18 cellular contexts compared by ENCODE assay signal in genomic region chrX:56089376-56089775, GRCh38.
"Had no signal": no experiment of that assay in that cellular context is flagged by ENCODE, and none has a peak within 500 bp of the region (broad histone marks: within the 10 kb centered on the region; RNA-seq: fewer than 3 reads in every experiment).

No MANE protein-coding gene starts in this region.

- H3K27ac ChIP-seq: colonic mucosa, esophagus muscularis mucosa, foreskin keratinocyte, gastroesophageal sphincter, heart left ventricle, hepatocyte, left ventricle myocardium inferior, lower lobe of right lung had no signal

- H3K27me3 ChIP-seq: colonic mucosa, esophagus muscularis mucosa, foreskin keratinocyte, gastroesophageal sphincter, hepatocyte had no signal

- H3K27me3 Mint-ChIP-seq: dendritic cell treated with granulocyte-macrophage colony-stimulating factor and Interleukin-4, amounts not matched to agents 40 ng/mL and 50 ng/mL, for 4 days had no signal

- H3K4me1 Mint-ChIP-seq: immature natural killer cell had no signal

- H3K4me3 ChIP-seq: colonic mucosa, esophagus muscularis mucosa, gastroesophageal sphincter, heart left ventricle, hepatocyte, left ventricle myocardium inferior, lower lobe of right lung had no signal

- ATAC-seq: foreskin keratinocyte, gastroesophageal sphincter, heart left ventricle, left colon, left lobe of liver, lower lobe of right lung had no signal

- H3K9me3 Mint-ChIP-seq: dendritic cell treated with granulocyte-macrophage colony-stimulating factor and Interleukin-4, amounts not matched to agents 40 ng/mL and 50 ng/mL, for 4 days had no signal

- H3K36me3 Mint-ChIP-seq: immature natural killer cell had no signal

- H3K4me2 ChIP-seq: hepatocyte had no signal

- H3K4me1 ChIP-seq: colonic mucosa, esophagus muscularis mucosa, foreskin keratinocyte, gastroesophageal sphincter, heart left ventricle, left ventricle myocardium inferior, lower lobe of right lung had no signal

- H3K9me3 ChIP-seq: colonic mucosa, esophagus muscularis mucosa, gastroesophageal sphincter, heart left ventricle, left ventricle myocardium inferior, lower lobe of right lung had no signal

- DNase-seq: cerebellar nuclear complex; colonic mucosa; cortex of kidney; effector CD8-positive, alpha-beta T cell; foreskin keratinocyte; heart left ventricle; hypothalamus; immature natural killer cell; left colon; left ventricle myocardium inferior; lower lobe of right lung; mesendoderm; midbrain had no signal

- H3K36me3 ChIP-seq: colonic mucosa, esophagus muscularis mucosa, gastroesophageal sphincter, heart left ventricle, left ventricle myocardium inferior, lower lobe of right lung had no signal

- H2AFZ ChIP-seq: hepatocyte had no signal

- H3K4me3 Mint-ChIP-seq: dendritic cell treated with granulocyte-macrophage colony-stimulating factor and Interleukin-4, amounts not matched to agents 40 ng/mL and 50 ng/mL, for 4 days; immature natural killer cell had no signal

- H3K79me2 ChIP-seq: hepatocyte had no signal

- H3K27ac Mint-ChIP-seq: dendritic cell treated with granulocyte-macrophage colony-stimulating factor and Interleukin-4, amounts not matched to agents 40 ng/mL and 50 ng/mL, for 4 days; immature natural killer cell had no signal
